1 cellular context compared by ENCODE assay signal in the genomic region with DNA sequence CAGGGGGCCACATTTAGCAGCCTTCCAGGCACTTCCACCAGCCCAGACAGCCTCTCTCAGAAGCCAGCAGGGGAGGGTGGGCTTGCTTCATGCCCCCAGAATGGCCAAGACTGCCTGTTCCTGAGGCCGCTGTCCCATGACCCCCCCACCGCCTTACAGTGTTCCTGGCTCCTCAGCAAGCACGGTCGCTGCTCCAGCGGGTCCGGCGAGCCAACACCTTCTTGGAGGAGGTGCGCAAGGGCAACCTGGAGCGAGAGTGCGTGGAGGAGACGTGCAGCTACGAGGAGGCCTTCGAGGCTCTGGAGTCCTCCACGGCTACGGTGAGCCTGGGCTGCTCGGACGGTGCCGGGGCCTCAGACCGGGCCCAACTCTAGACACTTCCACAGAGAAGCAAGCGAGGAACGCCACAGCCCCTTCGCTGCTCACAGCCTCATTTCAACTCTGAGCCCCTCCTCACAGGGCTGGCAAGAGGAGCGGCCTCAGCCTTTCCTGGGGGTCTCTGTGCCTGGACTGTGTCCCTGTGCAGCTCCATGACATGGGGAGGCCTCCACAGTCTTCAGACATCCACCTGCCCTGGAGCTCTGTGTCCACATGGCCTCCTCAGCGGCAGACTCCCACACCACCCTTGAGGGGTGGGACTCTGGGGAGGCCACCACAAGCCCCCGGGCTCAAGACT.
TF ChIP-seq lines count a peak whose summit lies in the region.

No MANE protein-coding gene starts in this region.

TF ChIP-seq in HepG2, 621 proteins besides CTCF, POLR2A, EP300 and RAD21 (continued from another document and continues in another):
- TF ChIP-seq, protein P1, sequence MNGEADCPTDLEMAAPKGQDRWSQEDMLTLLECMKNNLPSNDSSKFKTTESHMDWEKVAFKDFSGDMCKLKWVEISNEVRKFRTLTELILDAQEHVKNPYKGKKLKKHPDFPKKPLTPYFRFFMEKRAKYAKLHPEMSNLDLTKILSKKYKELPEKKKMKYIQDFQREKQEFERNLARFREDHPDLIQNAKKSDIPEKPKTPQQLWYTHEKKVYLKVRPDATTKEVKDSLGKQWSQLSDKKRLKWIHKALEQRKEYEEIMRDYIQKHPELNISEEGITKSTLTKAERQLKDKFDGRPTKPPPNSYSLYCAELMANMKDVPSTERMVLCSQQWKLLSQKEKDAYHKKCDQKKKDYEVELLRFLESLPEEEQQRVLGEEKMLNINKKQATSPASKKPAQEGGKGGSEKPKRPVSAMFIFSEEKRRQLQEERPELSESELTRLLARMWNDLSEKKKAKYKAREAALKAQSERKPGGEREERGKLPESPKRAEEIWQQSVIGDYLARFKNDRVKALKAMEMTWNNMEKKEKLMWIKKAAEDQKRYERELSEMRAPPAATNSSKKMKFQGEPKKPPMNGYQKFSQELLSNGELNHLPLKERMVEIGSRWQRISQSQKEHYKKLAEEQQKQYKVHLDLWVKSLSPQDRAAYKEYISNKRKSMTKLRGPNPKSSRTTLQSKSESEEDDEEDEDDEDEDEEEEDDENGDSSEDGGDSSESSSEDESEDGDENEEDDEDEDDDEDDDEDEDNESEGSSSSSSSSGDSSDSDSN (CRISPR knock-in tag; IDR thresholded peaks at IDR 0.05) = peak; percentile 61
- TF ChIP-seq SNAI1 (CRISPR knock-in tag; IDR thresholded peaks at IDR 0.05; ENCODE audit: borderline replicate concordance) (peak; percentile 79), ZNF569 (CRISPR knock-in tag; IDR thresholded peaks at IDR 0.05; ENCODE audit: borderline replicate concordance) (no peak), TBP (CRISPR knock-in tag; IDR thresholded peaks at IDR 0.05) (no peak), ZNF766 (CRISPR knock-in tag; IDR thresholded peaks at IDR 0.05; ENCODE audit: borderline replicate concordance) (0 out of 2 replicates have a peak, but pooled peaks have one; percentile 17), ZNF205 (CRISPR knock-in tag; IDR thresholded peaks at IDR 0.05) (no peak), JDP2 (CRISPR knock-in tag; IDR thresholded peaks at IDR 0.05; ENCODE audit: borderline replicate concordance) (no peak), MZF1 (CRISPR knock-in tag; IDR thresholded peaks at IDR 0.05; ENCODE audit: borderline replicate concordance) (no peak), ZSCAN25 (CRISPR knock-in tag; IDR thresholded peaks at IDR 0.05) (no peak), PHF5A (CRISPR knock-in tag; IDR thresholded peaks at IDR 0.05; ENCODE audit: low read depth, unreplicated experiment) (no peak), ZNF296 (CRISPR knock-in tag; conservative IDR thresholded peaks at IDR 0.05) (no peak), ZZZ3 (CRISPR knock-in tag; IDR thresholded peaks at IDR 0.05; ENCODE audit: borderline replicate concordance) (no peak), ZMYM4 (CRISPR knock-in tag; IDR thresholded peaks at IDR 0.05) (no peak), ASH2L (IDR thresholded peaks at IDR 0.05; ENCODE audit: insufficient read length, low read depth, low read length) (no peak), ZNF747 (CRISPR knock-in tag; IDR thresholded peaks at IDR 0.05; ENCODE audit: borderline replicate concordance) (0 out of 2 replicates have a peak, but pooled peaks have one; percentile 8), FOSL2 (CRISPR knock-in tag; IDR thresholded peaks at IDR 0.05) (no peak), ZSCAN12 (CRISPR knock-in tag; IDR thresholded peaks at IDR 0.05) (no peak), ZNF713 (CRISPR knock-in tag; IDR thresholded peaks at IDR 0.05) (no peak), RARG (CRISPR knock-in tag; IDR thresholded peaks at IDR 0.05; ENCODE audit: low read depth) (no peak), ZNF263 (CRISPR knock-in tag; IDR thresholded peaks at IDR 0.05) (0 out of 2 replicates have a peak, but pooled peaks have one; percentile 29), ZNF232 (CRISPR knock-in tag; IDR thresholded peaks at IDR 0.05; ENCODE audit: borderline replicate concordance) (no peak), ZFAT (CRISPR knock-in tag; conservative IDR thresholded peaks at IDR 0.05) (no peak), SMAD1 (CRISPR knock-in tag; IDR thresholded peaks at IDR 0.05; ENCODE audit: borderline replicate concordance, low read depth) (0 out of 2 replicates have a peak, but pooled peaks have one; percentile 24), GABPB1 (CRISPR knock-in tag; IDR thresholded peaks at IDR 0.05) (no peak; the same call in 1 of the 2 replicates), U2AF1 (optimal IDR thresholded peaks at IDR 0.05; ENCODE audit: low read depth, low read length) (no peak), ZC3H4 (CRISPR knock-in tag; IDR thresholded peaks at IDR 0.05; ENCODE audit: borderline replicate concordance) (peak; percentile 93; the same call in 1 of the 2 replicates), NBN (conservative IDR thresholded peaks at IDR 0.05) (no peak), ONECUT2 (CRISPR knock-in tag; IDR thresholded peaks at IDR 0.05) (no peak), EZH2 (conservative IDR thresholded peaks at IDR 0.05; ENCODE audit: low read depth, low read length) (no peak), ZNF337 (CRISPR knock-in tag; IDR thresholded peaks at IDR 0.05; ENCODE audit: borderline replicate concordance, low read depth) (0 out of 2 replicates have a peak, but pooled peaks have one; percentile 21), NFRKB (IDR thresholded peaks at IDR 0.05) (no peak), SAFB2 (CRISPR knock-in tag; IDR thresholded peaks at IDR 0.05; ENCODE audit: borderline replicate concordance, low read depth) (no peak), ZNF7 (CRISPR knock-in tag; IDR thresholded peaks at IDR 0.05) (no peak), KDM4B (CRISPR knock-in tag; IDR thresholded peaks at IDR 0.05) (no peak), NFATC3 (CRISPR knock-in tag; IDR thresholded peaks at IDR 0.05) (no peak), AKAP8 (CRISPR knock-in tag; IDR thresholded peaks at IDR 0.05) (peak; percentile 90), KDM1A (CRISPR knock-in tag; IDR thresholded peaks at IDR 0.05) (no peak)
- TF ChIP-seq, protein P2, sequence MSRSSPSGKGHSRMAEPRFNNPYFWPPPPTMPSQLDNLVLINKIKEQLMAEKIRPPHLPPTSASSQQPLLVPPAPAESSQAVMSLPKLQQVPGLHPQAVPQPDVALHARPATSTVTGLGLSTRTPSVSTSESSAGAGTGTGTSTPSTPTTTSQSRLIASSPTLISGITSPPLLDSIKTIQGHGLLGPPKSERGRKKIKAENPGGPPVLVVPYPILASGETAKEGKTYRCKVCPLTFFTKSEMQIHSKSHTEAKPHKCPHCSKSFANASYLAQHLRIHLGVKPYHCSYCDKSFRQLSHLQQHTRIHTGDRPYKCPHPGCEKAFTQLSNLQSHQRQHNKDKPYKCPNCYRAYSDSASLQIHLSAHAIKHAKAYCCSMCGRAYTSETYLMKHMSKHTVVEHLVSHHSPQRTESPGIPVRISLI (CRISPR knock-in tag; IDR thresholded peaks at IDR 0.05; ENCODE audit: borderline replicate concordance) = no peak; the same call in 1 of the 2 replicates
- TF ChIP-seq, protein P3, sequence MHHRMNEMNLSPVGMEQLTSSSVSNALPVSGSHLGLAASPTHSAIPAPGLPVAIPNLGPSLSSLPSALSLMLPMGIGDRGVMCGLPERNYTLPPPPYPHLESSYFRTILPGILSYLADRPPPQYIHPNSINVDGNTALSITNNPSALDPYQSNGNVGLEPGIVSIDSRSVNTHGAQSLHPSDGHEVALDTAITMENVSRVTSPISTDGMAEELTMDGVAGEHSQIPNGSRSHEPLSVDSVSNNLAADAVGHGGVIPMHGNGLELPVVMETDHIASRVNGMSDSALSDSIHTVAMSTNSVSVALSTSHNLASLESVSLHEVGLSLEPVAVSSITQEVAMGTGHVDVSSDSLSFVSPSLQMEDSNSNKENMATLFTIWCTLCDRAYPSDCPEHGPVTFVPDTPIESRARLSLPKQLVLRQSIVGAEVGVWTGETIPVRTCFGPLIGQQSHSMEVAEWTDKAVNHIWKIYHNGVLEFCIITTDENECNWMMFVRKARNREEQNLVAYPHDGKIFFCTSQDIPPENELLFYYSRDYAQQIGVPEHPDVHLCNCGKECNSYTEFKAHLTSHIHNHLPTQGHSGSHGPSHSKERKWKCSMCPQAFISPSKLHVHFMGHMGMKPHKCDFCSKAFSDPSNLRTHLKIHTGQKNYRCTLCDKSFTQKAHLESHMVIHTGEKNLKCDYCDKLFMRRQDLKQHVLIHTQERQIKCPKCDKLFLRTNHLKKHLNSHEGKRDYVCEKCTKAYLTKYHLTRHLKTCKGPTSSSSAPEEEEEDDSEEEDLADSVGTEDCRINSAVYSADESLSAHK (CRISPR knock-in tag; IDR thresholded peaks at IDR 0.05; ENCODE audit: borderline replicate concordance) = no peak
- TF ChIP-seq, protein P4, sequence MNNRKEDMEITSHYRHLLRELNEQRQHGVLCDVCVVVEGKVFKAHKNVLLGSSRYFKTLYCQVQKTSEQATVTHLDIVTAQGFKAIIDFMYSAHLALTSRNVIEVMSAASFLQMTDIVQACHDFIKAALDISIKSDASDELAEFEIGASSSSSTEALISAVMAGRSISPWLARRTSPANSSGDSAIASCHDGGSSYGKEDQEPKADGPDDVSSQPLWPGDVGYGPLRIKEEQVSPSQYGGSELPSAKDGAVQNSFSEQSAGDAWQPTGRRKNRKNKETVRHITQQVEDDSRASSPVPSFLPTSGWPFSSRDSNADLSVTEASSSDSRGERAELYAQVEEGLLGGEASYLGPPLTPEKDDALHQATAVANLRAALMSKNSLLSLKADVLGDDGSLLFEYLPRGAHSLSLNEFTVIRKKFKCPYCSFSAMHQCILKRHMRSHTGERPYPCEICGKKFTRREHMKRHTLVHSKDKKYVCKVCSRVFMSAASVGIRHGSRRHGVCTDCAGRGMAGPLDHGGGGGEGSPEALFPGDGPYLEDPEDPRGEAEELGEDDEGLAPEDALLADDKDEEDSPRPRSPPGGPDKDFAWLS (CRISPR knock-in tag; IDR thresholded peaks at IDR 0.05; ENCODE audit: borderline replicate concordance) = no peak
- TF ChIP-seq, protein P5, sequence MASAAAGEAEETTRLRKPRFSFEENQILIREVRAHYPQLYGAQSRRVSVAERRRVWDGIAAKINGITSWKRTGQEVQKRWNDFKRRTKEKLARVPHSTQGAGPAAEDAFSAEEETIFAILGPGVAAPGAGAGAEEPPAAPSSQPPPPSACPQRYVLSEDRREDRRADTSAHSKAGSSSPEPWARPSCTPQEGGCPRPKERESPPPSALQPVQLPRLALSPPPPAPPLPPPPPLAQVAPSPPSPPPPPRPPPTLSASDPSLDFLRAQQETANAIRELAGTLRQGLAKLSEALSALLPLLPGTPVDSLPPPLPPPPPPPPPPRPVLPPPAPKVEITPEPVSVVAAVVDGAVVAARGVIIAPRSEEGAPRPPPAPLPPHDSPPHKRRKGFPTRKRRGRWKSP (CRISPR knock-in tag; IDR thresholded peaks at IDR 0.05) = no peak
- TF ChIP-seq, protein P6, sequence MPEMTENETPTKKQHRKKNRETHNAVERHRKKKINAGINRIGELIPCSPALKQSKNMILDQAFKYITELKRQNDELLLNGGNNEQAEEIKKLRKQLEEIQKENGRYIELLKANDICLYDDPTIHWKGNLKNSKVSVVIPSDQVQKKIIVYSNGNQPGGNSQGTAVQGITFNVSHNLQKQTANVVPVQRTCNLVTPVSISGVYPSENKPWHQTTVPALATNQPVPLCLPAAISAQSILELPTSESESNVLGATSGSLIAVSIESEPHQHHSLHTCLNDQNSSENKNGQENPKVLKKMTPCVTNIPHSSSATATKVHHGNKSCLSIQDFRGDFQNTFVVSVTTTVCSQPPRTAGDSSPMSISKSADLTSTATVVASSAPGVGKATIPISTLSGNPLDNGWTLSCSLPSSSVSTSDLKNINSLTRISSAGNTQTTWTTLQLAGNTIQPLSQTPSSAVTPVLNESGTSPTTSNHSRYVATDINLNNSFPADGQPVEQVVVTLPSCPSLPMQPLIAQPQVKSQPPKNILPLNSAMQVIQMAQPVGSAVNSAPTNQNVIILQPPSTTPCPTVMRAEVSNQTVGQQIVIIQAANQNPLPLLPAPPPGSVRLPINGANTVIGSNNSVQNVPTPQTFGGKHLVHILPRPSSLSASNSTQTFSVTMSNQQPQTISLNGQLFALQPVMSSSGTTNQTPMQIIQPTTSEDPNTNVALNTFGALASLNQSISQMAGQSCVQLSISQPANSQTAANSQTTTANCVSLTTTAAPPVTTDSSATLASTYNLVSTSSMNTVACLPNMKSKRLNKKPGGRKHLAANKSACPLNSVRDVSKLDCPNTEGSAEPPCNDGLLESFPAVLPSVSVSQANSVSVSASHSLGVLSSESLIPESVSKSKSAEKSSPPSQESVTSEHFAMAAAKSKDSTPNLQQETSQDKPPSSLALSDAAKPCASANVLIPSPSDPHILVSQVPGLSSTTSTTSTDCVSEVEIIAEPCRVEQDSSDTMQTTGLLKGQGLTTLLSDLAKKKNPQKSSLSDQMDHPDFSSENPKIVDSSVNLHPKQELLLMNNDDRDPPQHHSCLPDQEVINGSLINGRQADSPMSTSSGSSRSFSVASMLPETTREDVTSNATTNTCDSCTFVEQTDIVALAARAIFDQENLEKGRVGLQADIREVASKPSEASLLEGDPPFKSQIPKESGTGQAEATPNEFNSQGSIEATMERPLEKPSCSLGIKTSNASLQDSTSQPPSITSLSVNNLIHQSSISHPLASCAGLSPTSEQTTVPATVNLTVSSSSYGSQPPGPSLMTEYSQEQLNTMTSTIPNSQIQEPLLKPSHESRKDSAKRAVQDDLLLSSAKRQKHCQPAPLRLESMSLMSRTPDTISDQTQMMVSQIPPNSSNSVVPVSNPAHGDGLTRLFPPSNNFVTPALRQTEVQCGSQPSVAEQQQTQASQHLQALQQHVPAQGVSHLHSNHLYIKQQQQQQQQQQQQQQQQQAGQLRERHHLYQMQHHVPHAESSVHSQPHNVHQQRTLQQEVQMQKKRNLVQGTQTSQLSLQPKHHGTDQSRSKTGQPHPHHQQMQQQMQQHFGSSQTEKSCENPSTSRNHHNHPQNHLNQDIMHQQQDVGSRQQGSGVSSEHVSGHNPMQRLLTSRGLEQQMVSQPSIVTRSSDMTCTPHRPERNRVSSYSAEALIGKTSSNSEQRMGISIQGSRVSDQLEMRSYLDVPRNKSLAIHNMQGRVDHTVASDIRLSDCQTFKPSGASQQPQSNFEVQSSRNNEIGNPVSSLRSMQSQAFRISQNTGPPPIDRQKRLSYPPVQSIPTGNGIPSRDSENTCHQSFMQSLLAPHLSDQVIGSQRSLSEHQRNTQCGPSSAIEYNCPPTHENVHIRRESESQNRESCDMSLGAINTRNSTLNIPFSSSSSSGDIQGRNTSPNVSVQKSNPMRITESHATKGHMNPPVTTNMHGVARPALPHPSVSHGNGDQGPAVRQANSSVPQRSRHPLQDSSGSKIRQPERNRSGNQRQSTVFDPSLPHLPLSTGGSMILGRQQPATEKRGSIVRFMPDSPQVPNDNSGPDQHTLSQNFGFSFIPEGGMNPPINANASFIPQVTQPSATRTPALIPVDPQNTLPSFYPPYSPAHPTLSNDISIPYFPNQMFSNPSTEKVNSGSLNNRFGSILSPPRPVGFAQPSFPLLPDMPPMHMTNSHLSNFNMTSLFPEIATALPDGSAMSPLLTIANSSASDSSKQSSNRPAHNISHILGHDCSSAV (CRISPR knock-in tag; IDR thresholded peaks at IDR 0.05; ENCODE audit: borderline replicate concordance) = no peak
- TF ChIP-seq, protein P7, sequence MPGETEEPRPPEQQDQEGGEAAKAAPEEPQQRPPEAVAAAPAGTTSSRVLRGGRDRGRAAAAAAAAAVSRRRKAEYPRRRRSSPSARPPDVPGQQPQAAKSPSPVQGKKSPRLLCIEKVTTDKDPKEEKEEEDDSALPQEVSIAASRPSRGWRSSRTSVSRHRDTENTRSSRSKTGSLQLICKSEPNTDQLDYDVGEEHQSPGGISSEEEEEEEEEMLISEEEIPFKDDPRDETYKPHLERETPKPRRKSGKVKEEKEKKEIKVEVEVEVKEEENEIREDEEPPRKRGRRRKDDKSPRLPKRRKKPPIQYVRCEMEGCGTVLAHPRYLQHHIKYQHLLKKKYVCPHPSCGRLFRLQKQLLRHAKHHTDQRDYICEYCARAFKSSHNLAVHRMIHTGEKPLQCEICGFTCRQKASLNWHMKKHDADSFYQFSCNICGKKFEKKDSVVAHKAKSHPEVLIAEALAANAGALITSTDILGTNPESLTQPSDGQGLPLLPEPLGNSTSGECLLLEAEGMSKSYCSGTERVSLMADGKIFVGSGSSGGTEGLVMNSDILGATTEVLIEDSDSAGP (CRISPR knock-in tag; IDR thresholded peaks at IDR 0.05; ENCODE audit: borderline replicate concordance) = 0 out of 2 replicates have a peak, but pooled peaks have one; percentile 50
